In genomic region chr17:67585077-67585602, GRCh38 we compare ENCODE assay signal across 15 cellular contexts.
DNase-seq lines count a peak whose midpoint lies in the region; ATAC-seq and TF ChIP-seq lines count a peak whose summit lies in the region.
"Had no signal": no experiment of that assay in that cellular context is flagged by ENCODE, and none has a peak within 500 bp of the region (broad histone marks: within the 10 kb centered on the region; RNA-seq: fewer than 3 reads in every experiment).

No MANE protein-coding gene starts in this region.

- H3K27me3 ChIP-seq in SJCRH30 (no peaks in the 10 kb centered on the region), trophoblast cell (ENCODE audit: insufficient read depth, low read length) (no peaks in the 10 kb centered on the region)
- H3K27me3 ChIP-seq: adrenal gland had no signal

- ATAC-seq in GM19351 (IDR thresholded peaks at IDR 0.05; ENCODE audit: unreplicated experiment) = no peak
- no peak for ATAC-seq in omental fat pad (ENCODE audit: low FRiP score)
- ATAC-seq: left lobe of liver, SK-N-SH treated with all-trans-retinoic acid at 6 μM for 48 hours had no signal

- H2AFZ ChIP-seq in trophoblast cell (ENCODE audit: insufficient read depth, low read length, poor library complexity) = no peak overlapping the region

- no peak overlapping the region for H3K9ac ChIP-seq in trophoblast cell (ENCODE audit: low read length)

- H3K9me3 ChIP-seq in SJCRH30 (replicated peaks) (no peaks in the 10 kb centered on the region), trophoblast cell (ENCODE audit: insufficient read depth, low read depth, low read length) (no peaks in the 10 kb centered on the region)
- H3K9me3 ChIP-seq: adrenal gland had no signal

- H2BK120ac ChIP-seq in trophoblast cell (ENCODE audit: insufficient read depth, low read length, poor library complexity) = no peak overlapping the region

- H3K36me3 ChIP-seq in SJCRH30 = no peaks in the 10 kb centered on the region
- no peaks in the 10 kb centered on the region for H3K36me3 ChIP-seq in trophoblast cell (ENCODE audit: control insufficient read depth in 1 of 2, insufficient read depth in 2 of 2, low read length in 2 of 2)
- H3K36me3 ChIP-seq: adrenal gland had no signal

- no peaks in the 10 kb centered on the region for H3K79me2 ChIP-seq in trophoblast cell (ENCODE audit: control insufficient read depth, insufficient read depth, low read length, poor library complexity)

- H3K4me3 ChIP-seq in SJCRH30 = no peak overlapping the region
- no peak overlapping the region for H3K4me3 ChIP-seq in trophoblast cell (ENCODE audit: low read depth, low read length)
- H3K4me3 ChIP-seq: adrenal gland had no signal

- peak overlapping the region; percentile 18 for H4K8ac ChIP-seq in trophoblast cell (ENCODE audit: low read depth, low read length)

- H3K27ac ChIP-seq in SJCRH30 (no peak overlapping the region), trophoblast cell (ENCODE audit: low read depth, low read length) (peak overlapping the region; percentile 79)
- H3K27ac ChIP-seq: adrenal gland had no signal

- H4K12ac ChIP-seq in trophoblast cell (ENCODE audit: low read depth, low read length) = no peak overlapping the region

- WGBS in trophoblast cell (ENCODE audit: extremely low coverage, insufficient coverage, insufficient read length) = no CpG with 5 or more reads among the region's 4 CpGs

- H3K79me1 ChIP-seq in trophoblast cell (ENCODE audit: low read length) = peaks cover 12% of the 10 kb centered on the region

- H3K4me1 ChIP-seq in SJCRH30 (no peaks in the 10 kb centered on the region; the same call in 1 of the 2 replicates), trophoblast cell (ENCODE audit: control insufficient read depth in 1 of 2, insufficient read depth in 2 of 2, low read length in 2 of 2) (peaks cover 11 to 13% of the 10 kb centered on the region in 2 experiments)

- H3K4ac ChIP-seq in trophoblast cell (ENCODE audit: low read depth, low read length) = no peak overlapping the region

- H2AK5ac ChIP-seq in trophoblast cell (ENCODE audit: low read length) = no peak overlapping the region

- DNase-seq in NCI-H2107 treated with DMSO at 0.1 percent for 48 hours (lab: John Stamatoyannopoulos, UW; ENCODE audit: unreplicated experiment) (peak; percentile 56), NCI-H2107 (lab: John Stamatoyannopoulos, UW) (no peak), NCI-H2029 treated with DMSO at 0.1 percent for 48 hours (lab: John Stamatoyannopoulos, UW) (peak; percentile 84), SJCRH30 (peak; percentile 81 to 84), trophoblast cell (peak in 1 of 2 donors; percentile 41), omental fat pad (ENCODE audit: low spot score) (no peak)
- DNase-seq in activated CD4-positive, alpha-beta T cell treated with anti-CD3 and anti-CD28 coated beads, Interleukin-2, amount 50 U/mL, for 1 hour = no peak
- DNase-seq: activated T-cell treated with anti-CD3 and anti-CD28 coated beads, Interleukin-2, amount 50 U/mL, for 1 hour; DMS 273 treated with DMSO at 0.1 percent for 48 hours; effector CD4-positive, alpha-beta T cell; H7 had no signal

- H2BK5ac ChIP-seq in trophoblast cell (ENCODE audit: low read depth, low read length, poor library complexity) = no peak overlapping the region

- H3K4me2 ChIP-seq in trophoblast cell (ENCODE audit: low read length) = peak overlapping the region; percentile 9

- TF ChIP-seq CTCF in omental fat pad (IDR thresholded peaks at IDR 0.05) = no peak

- no peak overlapping the region for H4K91ac ChIP-seq in trophoblast cell (ENCODE audit: low read depth, low read length)

- no peak overlapping the region for H3K18ac ChIP-seq in trophoblast cell (ENCODE audit: low read length)

- no peak overlapping the region for H3K14ac ChIP-seq in trophoblast cell (ENCODE audit: low read length)

- peak overlapping the region; percentile 51 for H2BK12ac ChIP-seq in trophoblast cell (ENCODE audit: low read length)

- no peak overlapping the region for H3K23ac ChIP-seq in trophoblast cell (ENCODE audit: low read length)

Comparison
In these comparisons a context has a peak if more than half of its experiments do, and no peak if none do; other contexts are left out.
1. DNase-seq: peak in NCI-H2107 treated with DMSO at 0.1 percent for 48 hours (single experiment), NCI-H2029 treated with DMSO at 0.1 percent for 48 hours (single experiment) and SJCRH30 (2 of 2); none in NCI-H2107 (single experiment), activated CD4-positive, alpha-beta T cell treated with anti-CD3 and anti-CD28 coated beads, Interleukin-2, amount 50 U/mL, for 1 hour (single experiment) and omental fat pad (single experiment).